ENCODE assay signal across 17 cellular contexts in genomic region chr6:131733376-131734016, GRCh38. TPM values are rescaled to one million over a fixed set of nuclear protein-coding genes. Genes with fewer than 3 reads are reported as not detected.
A peak's percentile ranks its signal among the peaks of the same experiment; 100 is the strongest.
DNase-seq lines count a peak whose midpoint lies in the region; ATAC-seq, FAIRE-seq and TF ChIP-seq lines count a peak whose summit lies in the region.
"Had no signal": no experiment of that assay in that cellular context is flagged by ENCODE, and none has a peak within 500 bp of the region (broad histone marks: within the 10 kb centered on the region; RNA-seq: fewer than 3 reads in every experiment).

No MANE protein-coding gene starts in this region.

- H2BK15ac ChIP-seq in H1 (ENCODE audit: low read length), result no peak overlapping the region

- H3K79me1 ChIP-seq in H1 (ENCODE audit: low read depth, low read length), result no peaks in the 10 kb centered on the region

- no peak for FAIRE-seq in H1 (lab: Jason Lieb, UNC)
- FAIRE-seq: GM12892 had no signal

- H2BK120ac ChIP-seq in H1 (replicated peaks; ENCODE audit: low read depth, low read length), result no peak overlapping the region

- H2AFZ ChIP-seq in H1 (ENCODE audit: low read length), result no peak overlapping the region

- no peak overlapping the region for H3K4me3 ChIP-seq in H1 (ENCODE audit: extremely low read depth in 1 of 4, insufficient read depth in 2 of 4, low read depth in 3 of 4, low read length in 4 of 4)
- H3K4me3 ChIP-seq: SJCRH30 had no signal

- H3K27ac Mint-ChIP-seq in natural killer cell, result no peak overlapping the region
- H3K27ac Mint-ChIP-seq: activated CD4-positive, alpha-beta T cell treated with anti-CD3 and anti-CD28 coated beads, Interleukin-2, amount 10 ng/mL, durations not matched to agents 7 days and 5 days; activated naive CD4-positive, alpha-beta T cell treated with anti-CD3 and anti-CD28 coated beads, Interleukin-2, amount 50 U/mL, for 72 hours; CD4-positive, CD25-positive, alpha-beta regulatory T cell; memory B cell had no signal

- H2BK12ac ChIP-seq in H1 (ENCODE audit: low read depth, low read length), result no peak overlapping the region

- H3K9ac ChIP-seq in H1 (replicated peaks in 1 of 4; ENCODE audit: extremely low read depth in 1 of 4, low read depth in 3 of 4, low read length in 3 of 4), result no peak overlapping the region

- no peak overlapping the region for H4K5ac ChIP-seq in H1 (ENCODE audit: insufficient read length, low read depth, low read length)

- intact Hi-C loops in natural killer cell (cut with micrococcal nuclease), result no loop called here

- H3K27me3 ChIP-seq in H1 (replicated peaks in 1 of 4; ENCODE audit: control insufficient read depth in 3 of 4, extremely low read depth in 1 of 4, insufficient read depth in 3 of 4, low read length in 3 of 4), result no peaks in the 10 kb centered on the region
- H3K27me3 ChIP-seq: SJCRH30 had no signal

- no peak overlapping the region for H3K23ac ChIP-seq in H1 (ENCODE audit: insufficient read length)

- no peak overlapping the region for H2BK20ac ChIP-seq in H1 (ENCODE audit: low read length)

- 93% methylated on average over 9 of the region's 9 CpGs; no CpG with 5 or more reads in 1 of the 2 experiments for WGBS in H1 (ENCODE audit: extremely low coverage in 1 of 2, insufficient coverage in 1 of 2, insufficient read length in 1 of 2, insufficient replicate concordance in 2 of 2, low coverage in 1 of 2, low lambda C conversion rate in 2 of 2, missing lambda C conversion rate in 1 of 2), 2 experiments

- H3K9me3 ChIP-seq in H1 (ENCODE audit: insufficient read depth in 2 of 2, low read depth in 1 of 2, low read length in 1 of 2), result no peaks in the 10 kb centered on the region
- H3K9me3 ChIP-seq: SJCRH30 had no signal

- no peak overlapping the region for H3K14ac ChIP-seq in H1 (ENCODE audit: insufficient read length)

- H2BK5ac ChIP-seq in H1 (ENCODE audit: low read depth, low read length), result no peak overlapping the region

- TF ChIP-seq POLR2A in H1 (IDR thresholded peaks at IDR 0.05; ENCODE audit: control extremely low read depth in 1 of 2, low read depth in 2 of 2, low read length in 2 of 2), result no peak

- no peaks in the 10 kb centered on the region for H3K4me1 Mint-ChIP-seq in natural killer cell
- H3K4me1 Mint-ChIP-seq: activated CD4-positive, alpha-beta T cell treated with anti-CD3 and anti-CD28 coated beads, Interleukin-2, amount 10 ng/mL, durations not matched to agents 7 days and 5 days; CD4-positive, CD25-positive, alpha-beta regulatory T cell; memory B cell had no signal

- no peak overlapping the region for H3K18ac ChIP-seq in H1 (ENCODE audit: extremely low read depth, low read length)

- H4K20me1 ChIP-seq in H1 (replicated peaks in 1 of 2; ENCODE audit: control insufficient read depth in 1 of 2, insufficient read depth in 2 of 2, low read length in 2 of 2), result no peaks in the 10 kb centered on the region

- H3K56ac ChIP-seq in H1 (replicated peaks; ENCODE audit: insufficient read length, low read depth, low read length), result no peak overlapping the region

- no peaks in the 10 kb centered on the region for H3K79me2 ChIP-seq in H1 (ENCODE audit: control insufficient read depth in 1 of 2, insufficient read depth in 2 of 2, low read length in 2 of 2)

- POLR2A ChIA-PET in H1 (lab: Charles Lee; ENCODE audit: partially characterized antibody), result no interaction called here

- H4K91ac ChIP-seq in H1 (replicated peaks; ENCODE audit: insufficient read length, low read length), result no peak overlapping the region

- H3K27me3 Mint-ChIP-seq in natural killer cell (ENCODE audit: low read depth in 2 of 2), result peaks cover 5 to 7% of the 10 kb centered on the region in 2 donors
- H3K27me3 Mint-ChIP-seq: CD4-positive, CD25-positive, alpha-beta regulatory T cell had no signal

- no peak overlapping the region for H3K4ac ChIP-seq in H1 (replicated peaks; ENCODE audit: insufficient read length, low read depth, low read length)

- no peaks in the 10 kb centered on the region for H3K9me3 Mint-ChIP-seq in natural killer cell
- H3K9me3 Mint-ChIP-seq: activated CD4-positive, alpha-beta T cell treated with anti-CD3 and anti-CD28 coated beads, Interleukin-2, amount 10 ng/mL, durations not matched to agents 7 days and 5 days; activated naive CD4-positive, alpha-beta T cell treated with anti-CD3 and anti-CD28 coated beads, Interleukin-2, amount 50 U/mL, for 72 hours; CD4-positive, CD25-positive, alpha-beta regulatory T cell; memory B cell had no signal

- no peak for TF ChIP-seq RAD21 in H1 (IDR thresholded peaks at IDR 0.05 in 1 of 2, conservative IDR thresholded peaks at IDR 0.05 in 1 of 2; ENCODE audit: low read depth in 2 of 2, low read length in 2 of 2)

- no peak overlapping the region for H3K4me2 ChIP-seq in H1 (ENCODE audit: insufficient read depth in 1 of 2, low read depth in 2 of 2, low read length in 2 of 2)

- ATAC-seq in HG03460 (IDR thresholded peaks at IDR 0.05; ENCODE audit: unreplicated experiment), result no peak
- ATAC-seq in natural killer cell, result no peak
- ATAC-seq: stimulated activated naive CD8-positive, alpha-beta T cell treated with anti-CD3 and anti-CD28 coated beads, Interleukin-15, Interleukin-2, amounts not matched to agents 100 U/mL and 50 U/mL, for 24 hours had no signal

- no peaks in the 10 kb centered on the region for H3K23me2 ChIP-seq in H1 (ENCODE audit: low read depth, low read length)

- no peaks in the 10 kb centered on the region for H3K4me1 ChIP-seq in H1 (replicated peaks in 1 of 4; ENCODE audit: control insufficient read depth in 3 of 4, insufficient read depth in 4 of 4, low read length in 3 of 4)
- H3K4me1 ChIP-seq: SJCRH30 had no signal

- no peak for TF ChIP-seq EP300 in H1 (IDR thresholded peaks at IDR 0.05; ENCODE audit: borderline replicate concordance in 1 of 2, low read depth in 2 of 2, low read length in 2 of 2)

- no peaks in the 10 kb centered on the region for H3K36me3 Mint-ChIP-seq in natural killer cell
- H3K36me3 Mint-ChIP-seq: activated naive CD4-positive, alpha-beta T cell treated with anti-CD3 and anti-CD28 coated beads, Interleukin-2, amount 50 U/mL, for 72 hours; CD4-positive, CD25-positive, alpha-beta regulatory T cell; memory B cell had no signal

- no peak overlapping the region for H3K27ac ChIP-seq in H1 (ENCODE audit: low read depth, low read length)
- H3K27ac ChIP-seq: SJCRH30 had no signal

- H3K4me3 Mint-ChIP-seq in natural killer cell, result no peak overlapping the region
- H3K4me3 Mint-ChIP-seq: activated CD4-positive, alpha-beta T cell treated with anti-CD3 and anti-CD28 coated beads, Interleukin-2, amount 10 ng/mL, durations not matched to agents 7 days and 5 days; CD4-positive, CD25-positive, alpha-beta regulatory T cell; memory B cell had no signal

- no peak overlapping the region for H2AK5ac ChIP-seq in H1 (ENCODE audit: low read depth, low read length)

- CTCF ChIA-PET in H1 (lab: Charles Lee; ENCODE audit: partially characterized antibody), result interaction anchor here (1.1 kb wide), 1 partner anchor 38 kb away, joined by 4 read pairs; no protein-coding TSS in a partner anchor

- no peak overlapping the region for H4K8ac ChIP-seq in H1 (ENCODE audit: extremely low read depth, insufficient read depth, low read length)

- no peaks in the 10 kb centered on the region for H3K36me3 ChIP-seq in H1 (ENCODE audit: control insufficient read depth in 2 of 4, insufficient read depth in 4 of 4, low read length in 3 of 4)
- H3K36me3 ChIP-seq: SJCRH30 had no signal

- DNase-seq in CD1c-positive myeloid dendritic cell (ENCODE audit: extremely low spot score) (peak; percentile 44), NCI-H460 (ENCODE audit: extremely low read depth, low read depth) (peak; percentile 15), H1 (ENCODE audit: low read depth in 1 of 2, low spot score in 2 of 2) (no peak), non-pigmented ciliary epithelial cell (ENCODE audit: low read depth) (peak; percentile 71), natural killer cell (no peak), NCI-H1417 (lab: John Stamatoyannopoulos, UW) (no peak)
- DNase-seq in activated T-cell treated with anti-CD3 and anti-CD28 coated beads, Interleukin-2, amount 50 U/mL, for 48 hours, result no peak
- DNase-seq: activated CD4-positive, alpha-beta T cell treated with anti-CD3 and anti-CD28 coated beads, Interleukin-2, amount 10 ng/mL, durations not matched to agents 7 days and 5 days; CD4-positive, CD25-positive, alpha-beta regulatory T cell; NCI-H510A; SJCRH30; stimulated activated naive CD8-positive, alpha-beta T cell treated with anti-CD3 and anti-CD28 coated beads, Interleukin-15, Interleukin-2, amounts not matched to agents 100 U/mL and 50 U/mL, for 24 hours had no signal

- TF ChIP-seq CTCF in H1 (IDR thresholded peaks at IDR 0.05; ENCODE audit: control extremely low read depth in 1 of 3, insufficient read depth in 1 of 3, low read depth in 1 of 3, low read length in 3 of 3), result no peak
- no peak for TF ChIP-seq CTCF in natural killer cell (IDR thresholded peaks at IDR 0.05)

TF ChIP-seq in H1, 55 proteins besides CTCF, POLR2A, EP300 and RAD21 (continues in another document):
- no peak for TF ChIP-seq TAF1 (IDR thresholded peaks at IDR 0.05; ENCODE audit: low read depth, low read length)

RNA-seq across cellular contexts. Expression of gene CTAGE9, which starts 22.7 kb away (rescaled TPM):
- not detected in 2 replicates for total RNA-seq in NCI-H460 (2014; rRNA removed; shearing (Covaris generic))
- polyA plus RNA-seq in NCI-H460 (2014; cell fraction: nucleus; rRNA removed), result not detected in 2 replicates
- total RNA-seq in H1 (2021; fragmentation: NEBNext Ultra II Directional; extraction: Animal tissue kit (Norgen Biotek cat#: 25700)), result not detected in 2 replicates
- polyA plus RNA-seq in H1 (2011; rRNA removed), result not detected in 2 replicates
- not detected for polyA plus RNA-seq in H1 (2011; cell fraction: cytosol; rRNA removed)
- polyA plus RNA-seq in H1 (2011; cell fraction: nucleus; rRNA removed), result not detected
- polyA plus RNA-seq in H1 (2012, experiment 1 of 2), result not detected in 4 replicates
- polyA plus RNA-seq in H1 (2012, experiment 2 of 2), result not detected
- polyA plus RNA-seq in H1 (2013, experiment 1 of 2), result not detected
- 0.02 TPM for polyA plus RNA-seq in H1 (2013, experiment 2 of 2)
- not detected in 2 replicates for polyA minus RNA-seq in H1 (2011; rRNA and poly(A)+ RNA removed)
- polyA minus RNA-seq in H1 (2011; cell fraction: cytosol; rRNA and poly(A)+ RNA removed), result not detected
- polyA minus RNA-seq in H1 (2011; cell fraction: nucleus; rRNA and poly(A)+ RNA removed), result not detected
- under 1 TPM in 1 of 3 donors, not detected in 2; 0.21 TPM for total RNA-seq in natural killer cell
- total RNA-seq: activated CD4-positive, alpha-beta T cell treated with anti-CD3 and anti-CD28 coated beads, Interleukin-2, amount 10 ng/mL, durations not matched to agents 7 days and 5 days; activated naive CD4-positive, alpha-beta T cell treated with anti-CD3 and anti-CD28 coated beads, Interleukin-2, amount 50 U/mL, for 72 hours; CD4-positive, CD25-positive, alpha-beta regulatory T cell; epithelial cell of proximal tubule; SJCRH30 had no signal
- polyA plus RNA-seq: CD4-positive, CD25-positive, alpha-beta regulatory T cell had no signal

RNA-seq across cellular contexts. Expression of gene OR2A4, which starts 32.3 kb away (rescaled TPM):
- 0.05 TPM in 1 of 2 replicates, not detected in the other for total RNA-seq in NCI-H460 (2014; rRNA removed; shearing (Covaris generic))
- not detected in 2 replicates for polyA plus RNA-seq in NCI-H460 (2014; cell fraction: nucleus; rRNA removed)
- total RNA-seq in H1 (2021; fragmentation: NEBNext Ultra II Directional; extraction: Animal tissue kit (Norgen Biotek cat#: 25700)), result not detected in 2 replicates
- polyA plus RNA-seq in H1 (2011; rRNA removed), result 0.27 and 0.88 TPM in 2 replicates
- polyA plus RNA-seq in H1 (2011; cell fraction: cytosol; rRNA removed), result 0.13 TPM
- polyA plus RNA-seq in H1 (2011; cell fraction: nucleus; rRNA removed), result not detected
- 0.09 to 0.63 TPM (median 0.35 TPM) in 3 of 4 replicates, not detected in the other for polyA plus RNA-seq in H1 (2012, experiment 1 of 2)
- not detected for polyA plus RNA-seq in H1 (2012, experiment 2 of 2)
- not detected for polyA plus RNA-seq in H1 (2013, experiment 1 of 2)
- polyA plus RNA-seq in H1 (2013, experiment 2 of 2), result not detected
- polyA minus RNA-seq in H1 (2011; rRNA and poly(A)+ RNA removed), result not detected in 2 replicates
- polyA minus RNA-seq in H1 (2011; cell fraction: cytosol; rRNA and poly(A)+ RNA removed), result not detected
- 0.90 TPM for polyA minus RNA-seq in H1 (2011; cell fraction: nucleus; rRNA and poly(A)+ RNA removed)
- under 1 TPM in 1 of 3 donors, not detected in 2; 0.33 TPM for total RNA-seq in natural killer cell
- total RNA-seq: activated CD4-positive, alpha-beta T cell treated with anti-CD3 and anti-CD28 coated beads, Interleukin-2, amount 10 ng/mL, durations not matched to agents 7 days and 5 days; activated naive CD4-positive, alpha-beta T cell treated with anti-CD3 and anti-CD28 coated beads, Interleukin-2, amount 50 U/mL, for 72 hours; CD4-positive, CD25-positive, alpha-beta regulatory T cell; epithelial cell of proximal tubule; SJCRH30 had no signal
- polyA plus RNA-seq: CD4-positive, CD25-positive, alpha-beta regulatory T cell had no signal

Comparison
In these comparisons a context has a peak if more than half of its experiments do, and no peak if none do; other contexts are left out.
1. DNase-seq: peak in CD1c-positive myeloid dendritic cell (single experiment), NCI-H460 (single experiment) and non-pigmented ciliary epithelial cell (single experiment); none in H1 (0 of 2), activated T-cell treated with anti-CD3 and anti-CD28 coated beads, Interleukin-2, amount 50 U/mL, for 48 hours (0 of 2), natural killer cell (single experiment) and NCI-H1417 (0 of 3).